In the genomic region with DNA sequence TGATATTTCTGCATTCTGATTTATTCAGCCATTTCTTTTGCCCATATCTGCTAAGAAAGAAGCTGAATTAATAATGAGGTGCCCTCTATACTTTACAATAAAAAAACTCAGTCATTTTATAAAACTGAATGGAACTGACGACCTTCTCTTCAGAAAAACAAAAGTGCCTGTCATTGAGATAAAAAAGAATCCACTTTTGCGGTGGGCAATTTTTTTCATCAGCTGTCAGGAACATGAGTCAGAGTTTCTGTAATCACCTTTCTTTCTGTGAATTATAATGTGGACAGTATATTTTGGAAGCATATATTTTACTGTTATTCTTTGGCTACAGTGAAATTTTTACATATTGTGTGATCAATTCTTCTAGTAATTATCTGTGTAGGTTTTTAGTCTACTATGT, we compare ENCODE assay signal across 17 cellular contexts. TPM values are rescaled to one million over a fixed set of nuclear protein-coding genes. Genes with fewer than 3 reads are reported as not detected.
"Had no signal": no experiment of that assay in that cellular context is flagged by ENCODE, and none has a peak within 500 bp of the region (broad histone marks: within the 10 kb centered on the region; RNA-seq: fewer than 3 reads in every experiment).

No MANE protein-coding gene starts in this region.

- FAIRE-seq: kidney, pancreas had no signal

- DNase-seq: effector memory CD8-positive, alpha-beta T cell; esophagus squamous epithelium; foreskin fibroblast; immature natural killer cell; kidney; left cardiac atrium; left ventricle myocardium inferior; lower lobe of right lung; midbrain; occipital lobe; pancreas; right cardiac atrium; stimulated activated CD4-positive, alpha-beta T cell treated with anti-CD3 and anti-CD28 coated beads, Interleukin-2, amount 100 ng/mL, for 48 hours; stimulated activated naive CD4-positive, alpha-beta T cell treated with Interleukin-2 at 50 U/mL for 16 hours; uterus had no signal

- H3K27ac ChIP-seq: esophagus squamous epithelium, left ventricle myocardium inferior, lower lobe of right lung, pancreas, uterus had no signal

- H3K4me1 ChIP-seq: lower lobe of right lung, pancreas, uterus had no signal

- H3K27me3 ChIP-seq: pancreas, uterus had no signal

- ATAC-seq: effector memory CD8-positive, alpha-beta T cell; left cardiac atrium; lower lobe of right lung; natural killer cell treated with Interleukin-12 subunit alpha and Interleukin-12 subunit beta and Interleukin-15 and Interleukin-18, amount 100 ng/mL, for 72 hours; pancreas; right cardiac atrium had no signal

RNA-seq across cellular contexts. Expression of a gene that starts 33.4 kb away (rescaled TPM):
- total RNA-seq: epithelial cell of proximal tubule; natural killer cell treated with Interleukin-12 subunit alpha and Interleukin-12 subunit beta and Interleukin-15 and Interleukin-18, amount 100 ng/mL, for 72 hours had no signal
- polyA plus RNA-seq: immature natural killer cell had no signal
